Comparison of ENCODE assay signal across 35 cellular contexts in genomic region chr4:36038521-36038920, GRCh38.
"Had no signal": no experiment of that assay in that cellular context is flagged by ENCODE, and none has a peak within 500 bp of the region (broad histone marks: within the 10 kb centered on the region; RNA-seq: fewer than 3 reads in every experiment).

No MANE protein-coding gene starts in this region.

- H3K27ac ChIP-seq: ascending aorta, cardiac muscle cell, VCaP had no signal

- H3K9me3 ChIP-seq: ascending aorta had no signal

- DNase-seq: activated B cell treated with CpG ODN at 0.5 μM for 24 hours; activated CD4-positive, alpha-beta memory T cell treated with anti-CD3 and anti-CD28 coated beads for 36 hours; activated CD4-positive, alpha-beta T cell treated with anti-CD3 and anti-CD28 coated beads for 4 hours; activated CD4-positive, alpha-beta T cell treated with anti-CD3 and anti-CD28 coated beads, Interleukin-2, amount 10 ng/mL, durations not matched to agents 24 days and 14 days; activated CD4-positive, alpha-beta T cell treated with anti-CD3 and anti-CD28 coated beads, Interleukin-2, amount 50 U/mL, for 1 hour; activated CD4-positive, alpha-beta T cell treated with anti-CD3 and anti-CD28 coated beads, Interleukin-2, amount 50 U/mL, for 4 hours; activated CD4-positive, CD25-positive, alpha-beta regulatory T cell treated with anti-CD3 and anti-CD28 coated beads, Interleukin-2, amount 50 U/mL, for 72 hours; activated CD8-positive, alpha-beta memory T cell treated with anti-CD3 and anti-CD28 coated beads, Interleukin-2, amount 50 U/mL, for 4 hours; activated CD8-positive, alpha-beta T cell treated with anti-CD3 and anti-CD28 coated beads for 36 hours; activated effector memory CD4-positive, alpha-beta T cell treated with anti-CD3 and anti-CD28 coated beads, Interleukin-2, amount 50 U/mL, for 16 hours; activated gamma-delta T cell treated with Interleukin-2 at 50 U/mL for 16 hours; activated naive CD4-positive, alpha-beta T cell; activated naive CD4-positive, alpha-beta T cell treated with anti-CD3 and anti-CD28 coated beads, Interleukin-2, amount 10 ng/mL, durations not matched to agents 7 days and 5 days; activated naive CD8-positive, alpha-beta T cell treated with anti-CD3 and anti-CD28 coated beads, Interleukin-2, amount 10 ng/mL, durations not matched to agents 7 days and 5 days; activated naive CD8-positive, alpha-beta T cell treated with anti-CD3 and anti-CD28 coated beads, Interleukin-2, amount 50 U/mL, for 24 hours; activated T-cell treated with anti-CD3 and anti-CD28 coated beads for 4 hours; activated T-cell treated with anti-CD3 and anti-CD28 coated beads, Interleukin-2, amount 50 U/mL, for 1 hour; activated T-cell treated with anti-CD3 and anti-CD28 coated beads, Interleukin-2, amount 50 U/mL, for 4 hours; activated T-cell treated with anti-CD3 and anti-CD28 coated beads, Interleukin-2, amount 50 U/mL, for 72 hours; amygdala; caudate nucleus; cerebellar nuclear complex; T-helper 1 cell; T-helper 9 cell had no signal

- H3K4me3 Mint-ChIP-seq: activated B cell treated with CpG ODN at 0.5 μM for 24 hours; activated CD4-positive, alpha-beta memory T cell treated with anti-CD3 and anti-CD28 coated beads for 36 hours; activated CD4-positive, alpha-beta T cell treated with anti-CD3 and anti-CD28 coated beads, Interleukin-2, amount 10 ng/mL, durations not matched to agents 24 days and 14 days; activated CD8-positive, alpha-beta T cell treated with anti-CD3 and anti-CD28 coated beads for 36 hours; activated naive CD4-positive, alpha-beta T cell treated with anti-CD3 and anti-CD28 coated beads, Interleukin-2, amount 10 ng/mL, durations not matched to agents 7 days and 5 days; activated naive CD4-positive, alpha-beta T cell treated with anti-CD3 and anti-CD28 coated beads, Interleukin-2, amount 50 U/mL, for 24 hours; activated naive CD8-positive, alpha-beta T cell; activated naive CD8-positive, alpha-beta T cell treated with anti-CD3 and anti-CD28 coated beads, Interleukin-2, amount 10 ng/mL, durations not matched to agents 7 days and 5 days; activated naive CD8-positive, alpha-beta T cell treated with anti-CD3 and anti-CD28 coated beads, Interleukin-2, amount 50 U/mL, for 24 hours; activated T-cell treated with anti-CD3 and anti-CD28 coated beads, Interleukin-2, amount 50 U/mL, for 4 hours; activated T-cell treated with anti-CD3 and anti-CD28 coated beads, Interleukin-2, amount 50 U/mL, for 72 hours; activated T-helper 1 cell treated with anti-CD3 and anti-CD28 coated beads, Interleukin-12 subunit alpha, Interleukin-12 subunit beta, Interleukin-2, Interleukin-4 antibody, amounts not matched to agents 30 ng/mL and 10 ng/mL and 1 ng/mL, durations not matched to agents 14 hours and 24 hours and 36 hours; activated T-helper 17 cell treated with anti-CD3 and anti-CD28 coated beads, Interleukin-2, amount 50 U/mL, for 72 hours; brain; central memory CD8-positive, alpha-beta T cell; T-helper 1 cell treated with Interleukin-12 subunit alpha and Interleukin-12 subunit beta and Interleukin-4 antibody, amounts not matched to agents 30 μg/mL and 1 μg/mL, for 36 hours; T-helper 2 cell treated with Interferon-gamma antibody and Interleukin-4, amounts not matched to agents 5 μg/mL and 100 μg/mL, for 36 hours had no signal

- H3K27me3 ChIP-seq: ascending aorta, cardiac muscle cell had no signal

- H3K9me3 Mint-ChIP-seq: activated B cell treated with CpG ODN at 0.5 μM for 24 hours; activated CD8-positive, alpha-beta T cell treated with anti-CD3 and anti-CD28 coated beads for 36 hours; activated naive CD4-positive, alpha-beta T cell treated with anti-CD3 and anti-CD28 coated beads, Interleukin-2, amount 10 ng/mL, durations not matched to agents 7 days and 5 days; central memory CD8-positive, alpha-beta T cell; T-helper 2 cell treated with Interferon-gamma antibody and Interleukin-4, amounts not matched to agents 5 μg/mL and 100 μg/mL, for 36 hours had no signal

- H3K36me3 Mint-ChIP-seq: activated naive CD4-positive, alpha-beta T cell treated with anti-CD3 and anti-CD28 coated beads, Interleukin-2, amount 10 ng/mL, durations not matched to agents 7 days and 5 days; activated naive CD8-positive, alpha-beta T cell; activated naive CD8-positive, alpha-beta T cell treated with anti-CD3 and anti-CD28 coated beads, Interleukin-2, amount 10 ng/mL, durations not matched to agents 7 days and 5 days; brain had no signal

- H3K4me3 ChIP-seq: ascending aorta, cardiac muscle cell had no signal

- H3K36me3 ChIP-seq: ascending aorta, cardiac muscle cell had no signal

- H3K4me1 Mint-ChIP-seq: activated B cell treated with CpG ODN at 0.5 μM for 24 hours; activated CD4-positive, alpha-beta T cell treated with anti-CD3 and anti-CD28 coated beads, Interleukin-2, amount 10 ng/mL, durations not matched to agents 24 days and 14 days; activated naive CD4-positive, alpha-beta T cell treated with anti-CD3 and anti-CD28 coated beads, Interleukin-2, amount 10 ng/mL, durations not matched to agents 7 days and 5 days; activated naive CD4-positive, alpha-beta T cell treated with anti-CD3 and anti-CD28 coated beads, Interleukin-2, amount 50 U/mL, for 24 hours; activated naive CD8-positive, alpha-beta T cell treated with anti-CD3 and anti-CD28 coated beads, Interleukin-2, amount 10 ng/mL, durations not matched to agents 7 days and 5 days; activated naive CD8-positive, alpha-beta T cell treated with anti-CD3 and anti-CD28 coated beads, Interleukin-2, amount 50 U/mL, for 24 hours; activated T-helper 17 cell treated with anti-CD3 and anti-CD28 coated beads, Interleukin-2, amount 50 U/mL, for 72 hours; central memory CD8-positive, alpha-beta T cell had no signal

- ATAC-seq: activated CD8-positive, alpha-beta T cell treated with anti-CD3 and anti-CD28 coated beads for 36 hours; activated naive CD8-positive, alpha-beta T cell treated with anti-CD3 and anti-CD28 coated beads, Interleukin-2, amount 50 U/mL, for 24 hours; activated T-cell treated with anti-CD3 and anti-CD28 coated beads, Interleukin-2, amount 50 U/mL, for 4 hours; activated T-helper 17 cell treated with anti-CD3 and anti-CD28 coated beads, Interleukin-2, amount 50 U/mL, for 72 hours had no signal

- H3K27me3 Mint-ChIP-seq: activated B cell treated with CpG ODN at 0.5 μM for 24 hours; activated CD4-positive, alpha-beta memory T cell treated with anti-CD3 and anti-CD28 coated beads for 36 hours; activated CD4-positive, alpha-beta T cell treated with anti-CD3 and anti-CD28 coated beads, Interleukin-2, amount 10 ng/mL, durations not matched to agents 24 days and 14 days; activated CD8-positive, alpha-beta T cell treated with anti-CD3 and anti-CD28 coated beads for 36 hours; activated naive CD4-positive, alpha-beta T cell treated with anti-CD3 and anti-CD28 coated beads, Interleukin-2, amount 10 ng/mL, durations not matched to agents 7 days and 5 days; activated naive CD4-positive, alpha-beta T cell treated with anti-CD3 and anti-CD28 coated beads, Interleukin-2, amount 50 U/mL, for 24 hours; activated naive CD8-positive, alpha-beta T cell; activated naive CD8-positive, alpha-beta T cell treated with anti-CD3 and anti-CD28 coated beads, Interleukin-2, amount 10 ng/mL, durations not matched to agents 7 days and 5 days; activated naive CD8-positive, alpha-beta T cell treated with anti-CD3 and anti-CD28 coated beads, Interleukin-2, amount 50 U/mL, for 24 hours; activated T-helper 17 cell treated with anti-CD3 and anti-CD28 coated beads, Interleukin-2, amount 50 U/mL, for 72 hours; central memory CD8-positive, alpha-beta T cell had no signal

- H3K4me1 ChIP-seq: ascending aorta had no signal

- H3K27ac Mint-ChIP-seq: activated B cell treated with CpG ODN at 0.5 μM for 24 hours; activated CD4-positive, alpha-beta memory T cell treated with anti-CD3 and anti-CD28 coated beads for 36 hours; activated CD4-positive, alpha-beta T cell treated with anti-CD3 and anti-CD28 coated beads, Interleukin-2, amount 10 ng/mL, durations not matched to agents 24 days and 14 days; activated CD8-positive, alpha-beta T cell treated with anti-CD3 and anti-CD28 coated beads for 36 hours; activated naive CD4-positive, alpha-beta T cell treated with anti-CD3 and anti-CD28 coated beads, Interleukin-2, amount 10 ng/mL, durations not matched to agents 7 days and 5 days; activated naive CD4-positive, alpha-beta T cell treated with anti-CD3 and anti-CD28 coated beads, Interleukin-2, amount 50 U/mL, for 24 hours; activated naive CD8-positive, alpha-beta T cell; activated naive CD8-positive, alpha-beta T cell treated with anti-CD3 and anti-CD28 coated beads, Interleukin-2, amount 10 ng/mL, durations not matched to agents 7 days and 5 days; activated naive CD8-positive, alpha-beta T cell treated with anti-CD3 and anti-CD28 coated beads, Interleukin-2, amount 50 U/mL, for 24 hours; activated T-cell treated with anti-CD3 and anti-CD28 coated beads, Interleukin-2, amount 50 U/mL, for 72 hours; activated T-helper 1 cell treated with anti-CD3 and anti-CD28 coated beads, Interleukin-12 subunit alpha, Interleukin-12 subunit beta, Interleukin-2, Interleukin-4 antibody, amounts not matched to agents 30 ng/mL and 10 ng/mL and 1 ng/mL, durations not matched to agents 14 hours and 24 hours and 36 hours; activated T-helper 17 cell treated with anti-CD3 and anti-CD28 coated beads, Interleukin-2, amount 50 U/mL, for 72 hours; T-helper 1 cell treated with Interleukin-12 subunit alpha and Interleukin-12 subunit beta and Interleukin-4 antibody, amounts not matched to agents 30 μg/mL and 1 μg/mL, for 36 hours; T-helper 2 cell treated with Interferon-gamma antibody and Interleukin-4, amounts not matched to agents 5 μg/mL and 100 μg/mL, for 36 hours had no signal
